Comparison of ENCODE assay signal across 7 cellular contexts in the genomic region with DNA sequence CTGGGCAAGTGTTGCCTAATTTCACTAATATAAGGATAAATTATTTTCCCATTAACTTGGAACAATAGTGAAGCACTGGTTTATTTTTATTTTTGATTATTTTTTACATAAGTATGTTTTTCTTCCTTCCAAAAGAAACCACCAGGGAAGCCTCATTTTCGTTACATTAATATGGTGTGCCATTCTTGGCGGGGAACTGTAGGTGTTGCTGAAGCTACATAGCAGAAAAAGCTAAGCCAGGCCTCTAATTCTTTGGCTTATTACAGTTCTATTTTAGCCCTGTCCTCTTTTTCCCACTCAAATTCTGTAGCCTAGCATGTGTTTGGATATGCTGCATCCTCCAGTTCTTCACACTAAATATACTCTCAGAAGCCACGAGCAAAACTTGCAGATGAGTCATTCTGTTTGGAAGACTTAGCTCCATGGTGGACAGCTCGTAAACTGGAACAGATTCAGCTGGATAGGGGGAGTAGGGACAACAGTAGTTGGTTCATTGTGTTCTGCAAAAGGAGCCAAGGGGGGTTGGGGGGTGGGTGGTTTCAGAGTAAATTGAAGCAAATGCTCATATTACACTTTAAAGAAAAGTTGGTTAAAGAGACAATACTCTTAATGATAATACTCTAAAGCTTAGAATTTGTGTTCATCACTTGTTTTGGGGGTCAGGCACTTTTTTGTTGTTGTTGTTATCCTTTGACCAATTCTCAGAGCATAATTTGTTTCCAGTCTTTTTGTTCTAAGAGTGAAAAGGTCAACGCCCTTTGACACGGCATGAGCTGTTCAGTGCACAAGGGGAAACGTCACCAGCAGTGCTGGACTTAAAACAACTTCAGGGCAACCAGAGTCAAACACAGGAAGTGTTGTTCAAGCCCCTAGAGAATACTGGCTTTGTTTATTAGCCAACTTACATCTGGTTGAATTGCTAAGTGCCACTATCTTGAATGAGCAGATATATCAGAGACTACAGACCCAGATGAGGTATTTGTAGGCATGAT.
DNase-seq lines count a peak whose midpoint lies in the region; ATAC-seq, FAIRE-seq and TF ChIP-seq lines count a peak whose summit lies in the region.

No MANE protein-coding gene starts in this region.

- WGBS in heart left ventricle, 4 donors = 42 to 51% (median 43%) methylated on average over 7 of the region's 7 CpGs

- H3K4me2 ChIP-seq in GM23338 (no peak overlapping the region; the same call in 1 of the 2 replicates), OCI-LY1 (ENCODE audit: low read length) (peak overlapping the region; percentile 24; the same call in 1 of the 2 replicates)

- H3K9me3 ChIP-seq in OCI-LY1 (ENCODE audit: low read length) = no peaks in the 10 kb centered on the region
- H3K9me3 ChIP-seq in heart left ventricle = no peaks in the 10 kb centered on the region

- H3K36me3 Mint-ChIP-seq in GM23338 (ENCODE audit: low read depth) = no peaks in the 10 kb centered on the region

- DNase-seq in GM23338 (ENCODE audit: low spot score) = peak; percentile 23
- peak in 4 of 5 donors; percentile 49 to 67 (median 60) for DNase-seq in heart left ventricle
- DNase-seq in substantia nigra (lab: John Stamatoyannopoulos, UW) = peak in 42 of 49 donors; percentile 1 to 81 (median 41)
- DNase-seq in GM19239 (ENCODE audit: insufficient read length, low spot score) = no peak
- DNase-seq in effector CD8-positive, alpha-beta T cell (lab: John Stamatoyannopoulos, UW) = no peak

- TF ChIP-seq CTCF in GM23338 (conservative IDR thresholded peaks at IDR 0.05; ENCODE audit: low read depth in 2 of 2) (peak; percentile 39 to 55; a peak in 3 of 4 replicates), OCI-LY1 (IDR thresholded peaks at IDR 0.05; ENCODE audit: low read length) (no peak), heart left ventricle (IDR thresholded peaks at IDR 0.05) (peak in 6 of 12 donors; percentile 6 to 24 (median 12))

- FAIRE-seq in GM19239 (lab: Jason Lieb, UNC) = no peak

- peaks cover 12% of the 10 kb centered on the region for H3K4me1 Mint-ChIP-seq in GM23338

- H3K4me1 ChIP-seq in GM23338 (ENCODE audit: insufficient read depth) (peaks cover 22% of the 10 kb centered on the region), OCI-LY1 (ENCODE audit: insufficient read depth, low read length, severe bottlenecking) (peaks cover 24% of the 10 kb centered on the region), heart left ventricle (peaks cover 0 to 9% (median 3%) of the 10 kb centered on the region in 12 donors)

- intact Hi-C loops in heart left ventricle (cut with DNase I) = loop anchor here in 2 of 10 donors (5.0 to 10.0 kb wide), 3 partner anchors 243 to 1905 kb away; no protein-coding TSS in a partner anchor

- TF ChIP-seq POLR2A in heart left ventricle (IDR thresholded peaks at IDR 0.05) = no peak

- H3K9me2 ChIP-seq in GM23338 (ENCODE audit: insufficient read depth) (no peaks in the 10 kb centered on the region), OCI-LY1 (ENCODE audit: low read depth, low read length) (no peaks in the 10 kb centered on the region)

- no peak overlapping the region for H3K9ac ChIP-seq in OCI-LY1 (ENCODE audit: low read length)

- no peak overlapping the region for H2AFZ ChIP-seq in GM23338
- no peak overlapping the region for H2AFZ ChIP-seq in OCI-LY1 (ENCODE audit: low read length)

- H3K79me2 ChIP-seq in GM23338 (replicated peaks; ENCODE audit: insufficient read depth) (no peaks in the 10 kb centered on the region), OCI-LY1 (ENCODE audit: insufficient read depth, low read length) (no peaks in the 10 kb centered on the region)

- no peaks in the 10 kb centered on the region for H3K27me3 ChIP-seq in GM23338 (ENCODE audit: insufficient read depth)
- H3K27me3 ChIP-seq in OCI-LY1 (ENCODE audit: insufficient read depth, low read length) = no peaks in the 10 kb centered on the region
- no peaks in the 10 kb centered on the region for H3K27me3 ChIP-seq in heart left ventricle

- no peak overlapping the region for H3K4me3 ChIP-seq in GM23338
- no peak overlapping the region for H3K4me3 ChIP-seq in OCI-LY1 (ENCODE audit: low read depth, low read length, poor library complexity, severe bottlenecking)
- no peak overlapping the region for H3K4me3 ChIP-seq in heart left ventricle

- no peaks in the 10 kb centered on the region for H3F3A ChIP-seq in GM23338 (replicated peaks; ENCODE audit: low read depth)
- H3F3A ChIP-seq in OCI-LY1 (ENCODE audit: insufficient read depth, low read length) = no peaks in the 10 kb centered on the region

- H3K4me3 Mint-ChIP-seq in GM23338 = no peak overlapping the region

- H3K27ac Mint-ChIP-seq in GM23338 = peak overlapping the region; percentile 66; the same call in 1 of the 2 replicates

- H3K9me3 Mint-ChIP-seq in GM23338 = no peaks in the 10 kb centered on the region

- no peaks in the 10 kb centered on the region for H4K20me1 ChIP-seq in GM23338 (replicated peaks; ENCODE audit: insufficient read depth)
- no peaks in the 10 kb centered on the region for H4K20me1 ChIP-seq in OCI-LY1 (ENCODE audit: insufficient read depth, low read length)

- peak; percentile 76 for ATAC-seq in GM23338
- peak; percentile 88 to 96 (median 94) for ATAC-seq in heart left ventricle
- ATAC-seq in GM21390 (IDR thresholded peaks at IDR 0.05; ENCODE audit: unreplicated experiment) = no peak

- H3K36me3 ChIP-seq in GM23338 (ENCODE audit: insufficient read depth) (no peaks in the 10 kb centered on the region), OCI-LY1 (ENCODE audit: insufficient read depth, low read length) (no peaks in the 10 kb centered on the region), heart left ventricle (no peaks in the 10 kb centered on the region)

- H3K27me3 Mint-ChIP-seq in GM23338 (ENCODE audit: insufficient read depth, low read depth, poor library complexity) = no peaks in the 10 kb centered on the region

- H3K27ac ChIP-seq in GM23338 (ENCODE audit: low read depth) (no peak overlapping the region; the same call in 1 of the 2 replicates), OCI-LY1 (ENCODE audit: low read depth, low read length, poor library complexity, severe bottlenecking) (peak overlapping the region; percentile 38), heart left ventricle (peak overlapping the region in 10 of 12 donors; percentile 5 to 64 (median 44)), substantia nigra (ENCODE audit: low read depth, low read length, poor library complexity, severe bottlenecking) (peak overlapping the region; percentile 88)

TF ChIP-seq in GM23338, 12 proteins besides CTCF, POLR2A, EP300 and RAD21 (continues in another document):
- no peak for TF ChIP-seq JUNB (IDR thresholded peaks at IDR 0.05; ENCODE audit: unreplicated experiment)
- TF ChIP-seq NANOG (IDR thresholded peaks at IDR 0.05; ENCODE audit: borderline replicate concordance) = no peak
- no peak for TF ChIP-seq EZH2 (IDR thresholded peaks at IDR 0.05; ENCODE audit: low read depth, unreplicated experiment)
- TF ChIP-seq EZH2phosphoT487 (IDR thresholded peaks at IDR 0.05; ENCODE audit: unreplicated experiment) = no peak
- TF ChIP-seq REST (IDR thresholded peaks at IDR 0.05; ENCODE audit: unreplicated experiment) = no peak
- no peak for TF ChIP-seq ZNF114 (CRISPR knock-in tag; IDR thresholded peaks at IDR 0.05)

Comparison
In these comparisons a context has a peak if more than half of its experiments do, and no peak if none do; other contexts are left out.
1. DNase-seq: peak in GM23338 (single experiment), heart left ventricle (4 of 5) and substantia nigra (42 of 49); none in GM19239 (single experiment) and effector CD8-positive, alpha-beta T cell (single experiment).